In the genomic region with DNA sequence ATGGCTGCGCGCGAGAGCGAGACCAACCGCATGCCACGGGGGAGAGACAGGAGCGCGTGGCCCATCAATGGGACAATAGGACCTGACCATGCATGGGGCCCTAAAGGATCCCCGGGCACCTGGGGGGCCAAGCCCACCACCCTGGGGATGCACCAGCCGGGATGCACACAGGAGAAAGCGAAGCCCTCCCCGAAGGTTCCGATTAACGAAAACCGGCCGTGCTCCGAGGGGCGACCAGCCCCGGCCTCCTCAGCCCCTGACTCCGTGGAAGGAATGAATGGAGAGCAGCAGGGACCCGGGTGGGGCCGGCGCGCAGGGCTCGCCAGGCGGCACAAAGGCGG, we compare ENCODE assay signal across 8 cellular contexts. TPM values are rescaled to one million over a fixed set of nuclear protein-coding genes. Genes with fewer than 3 reads are reported as not detected.
A peak's percentile ranks its signal among the peaks of the same experiment; 100 is the strongest.
DNase-seq lines count a peak whose midpoint lies in the region; ATAC-seq and TF ChIP-seq lines count a peak whose summit lies in the region.

No MANE protein-coding gene starts in this region.

- H3K9ac ChIP-seq in SK-N-MC (ENCODE audit: insufficient read length), result peak overlapping the region; percentile 86

- H3K36me3 ChIP-seq in SK-N-MC (ENCODE audit: insufficient read depth, low read length), result peaks cover 4% of the 10 kb centered on the region

- H3K4me3 ChIP-seq in SK-N-MC, result peak overlapping the region; percentile 86

- CTCF ChIA-PET in activated CD8-positive, alpha-beta memory T cell treated with anti-CD3 and anti-CD28 coated beads, Interleukin-2, amount 10 ng/mL, durations not matched to agents 7 days and 5 days (lab: Charles Lee), result interaction anchor here (0.5 to 2.6 kb wide), 5 partner anchors 9 to 48 kb away, joined by 3 to 14 read pairs (median 8); no protein-coding TSS in a partner anchor

- H3K36me3 Mint-ChIP-seq in activated CD8-positive, alpha-beta memory T cell treated with anti-CD3 and anti-CD28 coated beads, Interleukin-2, amount 10 ng/mL, durations not matched to agents 7 days and 5 days, result peaks cover 26% of the 10 kb centered on the region
- H3K36me3 Mint-ChIP-seq in endothelial cell (ENCODE audit: low read depth, unreplicated experiment) (peaks cover 7% of the 10 kb centered on the region), nephron progenitor cell (ENCODE audit: low read depth) (peaks cover 25% of the 10 kb centered on the region)

- peak; percentile 16 for ATAC-seq in activated CD8-positive, alpha-beta memory T cell treated with anti-CD3 and anti-CD28 coated beads, Interleukin-2, amount 10 ng/mL, durations not matched to agents 7 days and 5 days
- ATAC-seq in HG02885 (IDR thresholded peaks at IDR 0.05; ENCODE audit: poor library complexity, unreplicated experiment), result peak; percentile 17

- peak; percentile 71 for DNase-seq in activated CD8-positive, alpha-beta memory T cell treated with anti-CD3 and anti-CD28 coated beads, Interleukin-2, amount 10 ng/mL, durations not matched to agents 7 days and 5 days
- DNase-seq in activated CD8-positive, alpha-beta memory T cell treated with anti-CD3 and anti-CD28 coated beads, Interleukin-2, amount 50 U/mL, for 4 hours, result no peak
- DNase-seq in SK-N-MC (ENCODE audit: low read depth, low spot score), result no peak
- peak; percentile 18 for DNase-seq in endothelial cell (ENCODE audit: low spot score)
- DNase-seq in nephron progenitor cell, result no peak
- DNase-seq in NCI-H2029 treated with DMSO at 0.1 percent for 48 hours (lab: John Stamatoyannopoulos, UW), result no peak
- no peak for DNase-seq in activated gamma-delta T cell (lab: John Stamatoyannopoulos, UW)

- TF ChIP-seq CTCF in endothelial cell (IDR thresholded peaks at IDR 0.05; ENCODE audit: unreplicated experiment) (no peak), nephron progenitor cell (IDR thresholded peaks at IDR 0.05) (no peak)

- H3K9me3 Mint-ChIP-seq in activated CD8-positive, alpha-beta memory T cell treated with anti-CD3 and anti-CD28 coated beads, Interleukin-2, amount 10 ng/mL, durations not matched to agents 7 days and 5 days (ENCODE audit: low read depth), result no peaks in the 10 kb centered on the region
- H3K9me3 Mint-ChIP-seq in endothelial cell (ENCODE audit: unreplicated experiment) (no peaks in the 10 kb centered on the region), nephron progenitor cell (peaks cover 5% of the 10 kb centered on the region)

- peak overlapping the region; percentile 98 for H3K4me3 Mint-ChIP-seq in activated CD8-positive, alpha-beta memory T cell treated with anti-CD3 and anti-CD28 coated beads, Interleukin-2, amount 10 ng/mL, durations not matched to agents 7 days and 5 days
- H3K4me3 Mint-ChIP-seq in endothelial cell (ENCODE audit: unreplicated experiment), result peak overlapping the region; percentile 98
- H3K4me3 Mint-ChIP-seq in nephron progenitor cell, result peak overlapping the region; percentile 94

- H3K27ac ChIP-seq in SK-N-MC, result peak overlapping the region; percentile 71

- no peaks in the 10 kb centered on the region for H3K9me3 ChIP-seq in SK-N-MC (ENCODE audit: low read depth, low read length)

- no peaks in the 10 kb centered on the region for H3K27me3 Mint-ChIP-seq in activated CD8-positive, alpha-beta memory T cell treated with anti-CD3 and anti-CD28 coated beads, Interleukin-2, amount 10 ng/mL, durations not matched to agents 7 days and 5 days
- peaks cover 5% of the 10 kb centered on the region for H3K27me3 Mint-ChIP-seq in endothelial cell (ENCODE audit: unreplicated experiment)
- H3K27me3 Mint-ChIP-seq in nephron progenitor cell (ENCODE audit: low read depth, poor library complexity), result no peaks in the 10 kb centered on the region

- peaks cover 38% of the 10 kb centered on the region for H3K4me1 Mint-ChIP-seq in activated CD8-positive, alpha-beta memory T cell treated with anti-CD3 and anti-CD28 coated beads, Interleukin-2, amount 10 ng/mL, durations not matched to agents 7 days and 5 days
- H3K4me1 Mint-ChIP-seq in endothelial cell (ENCODE audit: unreplicated experiment) (peaks cover 26% of the 10 kb centered on the region), nephron progenitor cell (peaks cover 44% of the 10 kb centered on the region)

- peak overlapping the region; percentile 90 for H3K27ac Mint-ChIP-seq in activated CD8-positive, alpha-beta memory T cell treated with anti-CD3 and anti-CD28 coated beads, Interleukin-2, amount 10 ng/mL, durations not matched to agents 7 days and 5 days
- H3K27ac Mint-ChIP-seq in endothelial cell (ENCODE audit: unreplicated experiment), result peak overlapping the region; percentile 84
- peak overlapping the region; percentile 97 for H3K27ac Mint-ChIP-seq in nephron progenitor cell

RNA-seq across cellular contexts. Expression of gene JPT1, which starts 0.5 kb away (rescaled TPM):
- 100 to 1,000 TPM; 277 to 301 TPM for total RNA-seq in activated CD8-positive, alpha-beta memory T cell treated with anti-CD3 and anti-CD28 coated beads, Interleukin-2, amount 10 ng/mL, durations not matched to agents 7 days and 5 days
- 115 TPM for total RNA-seq in endothelial cell (ENCODE audit: unreplicated experiment)

RNA-seq across cellular contexts. Expression of gene NT5C, which starts 22.3 kb away (rescaled TPM):
- 10 to 100 TPM; 65.2 to 73.1 TPM for total RNA-seq in activated CD8-positive, alpha-beta memory T cell treated with anti-CD3 and anti-CD28 coated beads, Interleukin-2, amount 10 ng/mL, durations not matched to agents 7 days and 5 days
- total RNA-seq in endothelial cell (ENCODE audit: unreplicated experiment), result 13.5 TPM

RNA-seq across cellular contexts. Expression of gene SUMO2, which starts 28.9 kb away (rescaled TPM):
- total RNA-seq in activated CD8-positive, alpha-beta memory T cell treated with anti-CD3 and anti-CD28 coated beads, Interleukin-2, amount 10 ng/mL, durations not matched to agents 7 days and 5 days, result 100 to 1,000 TPM; 469 to 639 TPM
- 657 TPM for total RNA-seq in endothelial cell (ENCODE audit: unreplicated experiment)

RNA-seq across cellular contexts. Expression of gene ARMC7, which starts 44.1 kb away (rescaled TPM):
- total RNA-seq in activated CD8-positive, alpha-beta memory T cell treated with anti-CD3 and anti-CD28 coated beads, Interleukin-2, amount 10 ng/mL, durations not matched to agents 7 days and 5 days, result 10 to 100 TPM; 13.5 to 14.5 TPM
- 43.4 TPM for total RNA-seq in endothelial cell (ENCODE audit: unreplicated experiment)

RNA-seq across cellular contexts. Expression of gene NUP85, which starts 51.7 kb away (rescaled TPM):
- total RNA-seq in activated CD8-positive, alpha-beta memory T cell treated with anti-CD3 and anti-CD28 coated beads, Interleukin-2, amount 10 ng/mL, durations not matched to agents 7 days and 5 days, result 100 to 1,000 TPM; 164 to 176 TPM
- total RNA-seq in endothelial cell (ENCODE audit: unreplicated experiment), result 83.9 TPM

Comparison
In these comparisons a context has a peak if more than half of its experiments do, and no peak if none do; other contexts are left out.
1. DNase-seq: peak in activated CD8-positive, alpha-beta memory T cell treated with anti-CD3 and anti-CD28 coated beads, Interleukin-2, amount 10 ng/mL, durations not matched to agents 7 days and 5 days (single experiment) and endothelial cell (single experiment); none in activated CD8-positive, alpha-beta memory T cell treated with anti-CD3 and anti-CD28 coated beads, Interleukin-2, amount 50 U/mL, for 4 hours (single experiment), SK-N-MC (single experiment), nephron progenitor cell (single experiment), NCI-H2029 treated with DMSO at 0.1 percent for 48 hours (single experiment) and activated gamma-delta T cell (single experiment).
2. Peak in every context shown above with its lines, with median percentiles within 50 percentile points of each other: H3K27ac Mint-ChIP-seq and H3K4me3 Mint-ChIP-seq.